11 cellular contexts compared by ENCODE assay signal in the genomic region with DNA sequence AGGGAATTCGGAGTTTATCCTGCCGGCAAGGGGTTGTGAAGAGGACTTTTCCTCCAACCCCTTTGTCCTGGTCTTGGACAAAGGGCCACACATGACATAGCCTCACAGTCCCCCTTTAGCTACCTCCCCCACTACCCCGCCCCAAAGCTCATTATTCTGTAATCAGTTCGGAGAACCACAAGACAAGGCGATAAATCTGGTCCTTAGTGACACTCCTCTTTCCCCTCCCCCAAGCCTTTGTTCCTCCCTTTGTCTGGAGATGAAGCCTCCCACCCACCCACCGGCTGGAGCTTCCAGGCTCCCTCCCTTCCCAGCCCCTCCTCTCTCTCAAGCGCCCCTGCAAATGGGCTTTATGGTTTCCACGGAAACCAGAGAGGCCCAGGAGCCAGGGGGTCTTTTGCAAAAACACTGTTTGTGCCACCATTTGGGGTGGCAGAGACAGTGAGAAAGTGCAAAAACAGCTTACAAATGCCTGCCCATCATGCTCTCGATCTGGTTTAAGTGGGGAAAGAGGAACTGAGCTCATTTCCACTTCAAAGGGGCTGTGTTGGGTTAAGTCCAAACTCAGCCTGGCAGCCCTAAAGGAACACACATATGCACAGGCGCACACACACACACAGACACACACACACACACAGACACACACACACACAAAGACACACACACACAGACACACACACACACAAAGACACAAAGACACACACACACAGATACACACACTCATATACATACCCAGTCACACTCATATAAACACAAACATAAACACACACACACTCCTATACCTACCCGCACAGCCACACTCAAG. TPM values are rescaled to one million over a fixed set of nuclear protein-coding genes. Genes with fewer than 3 reads are reported as not detected.
DNase-seq lines count a peak whose midpoint lies in the region; ATAC-seq and TF ChIP-seq lines count a peak whose summit lies in the region.
"Had no signal": no experiment of that assay in that cellular context is flagged by ENCODE, and none has a peak within 500 bp of the region (broad histone marks: within the 10 kb centered on the region; RNA-seq: fewer than 3 reads in every experiment).

No MANE protein-coding gene starts in this region.

- TF ChIP-seq EP300 in tibial nerve (IDR thresholded peaks at IDR 0.05): no peak

- no peak overlapping the region for H3K4me3 ChIP-seq in NB4 (ENCODE audit: low read depth, low read length)
- no peak overlapping the region for H3K4me3 ChIP-seq in lower lobe of right lung
- no peak overlapping the region for H3K4me3 ChIP-seq in tibial nerve

- H3K9me3 ChIP-seq in lower lobe of right lung (no peaks in the 10 kb centered on the region), tibial nerve (no peaks in the 10 kb centered on the region)

- H3K36me3 ChIP-seq in lower lobe of right lung (no peaks in the 10 kb centered on the region), tibial nerve (no peaks in the 10 kb centered on the region)

- TF ChIP-seq CTCF in NB4 (IDR thresholded peaks at IDR 0.05; ENCODE audit: low read depth, low read length) (no peak), lower lobe of right lung (IDR thresholded peaks at IDR 0.05) (no peak), tibial nerve (IDR thresholded peaks at IDR 0.05) (no peak)

- DNase-seq in Ammon's horn (ENCODE audit: low spot score) (peak; percentile 44), NB4 (ENCODE audit: low read depth) (peak; percentile 19), dermis blood vessel endothelial cell (peak; percentile 88), lower lobe of right lung (no peak), tibial nerve (ENCODE audit: low spot score in 2 of 2) (no peak)
- no peak for DNase-seq in activated naive CD4-positive, alpha-beta T cell (lab: John Stamatoyannopoulos, UW)
- DNase-seq: activated CD4-positive, alpha-beta T cell treated with anti-CD3 and anti-CD28 coated beads for 36 hours; NCI-H526 treated with DMSO at 0.1 percent for 48 hours had no signal

- no peaks in the 10 kb centered on the region for H3K27me3 ChIP-seq in lower lobe of right lung (ENCODE audit: low read depth)
- H3K27me3 ChIP-seq in tibial nerve: no peaks in the 10 kb centered on the region

- peaks cover 30% of the 10 kb centered on the region for H3K4me1 ChIP-seq in lower lobe of right lung
- peaks cover 0 to 11% (median 5%) of the 10 kb centered on the region in 4 donors for H3K4me1 ChIP-seq in tibial nerve

- WGBS in tibial nerve, 2 donors: 29 to 31% methylated on average over 11 of the region's 11 CpGs

- ATAC-seq in lower lobe of right lung: peak; percentile 56 to 58
- ATAC-seq in GM18511 (IDR thresholded peaks at IDR 0.05; ENCODE audit: unreplicated experiment): no peak
- ATAC-seq in GM19324 (IDR thresholded peaks at IDR 0.05; ENCODE audit: low FRiP score, unreplicated experiment): no peak
- ATAC-seq: activated CD4-positive, alpha-beta T cell treated with anti-CD3 and anti-CD28 coated beads for 36 hours had no signal

- intact Hi-C loops in lower lobe of right lung (cut with DNase I): no loop called here

- H3K27ac ChIP-seq in lower lobe of right lung (peak overlapping the region; percentile 13), tibial nerve (peak overlapping the region in 1 of 4 donors; percentile 7)

- no peak for TF ChIP-seq POLR2A in NB4 (IDR thresholded peaks at IDR 0.05; ENCODE audit: extremely low read depth, insufficient read length)
- no peak for TF ChIP-seq POLR2A in tibial nerve (IDR thresholded peaks at IDR 0.05)

RNA-seq across cellular contexts. Expression of a gene that starts 23.6 kb away (rescaled TPM):
- total RNA-seq in dermis blood vessel endothelial cell (3.0 and 19.6 TPM in 2 replicates), lower lobe of right lung (4.1 TPM), tibial nerve (10 to 100 TPM in 1 of 4 donors, 1 to 10 TPM in 1, under 1 TPM in 2; 0.63 to 12.9 (median 2.0) TPM)
- total RNA-seq: activated CD4-positive, alpha-beta T cell treated with anti-CD3 and anti-CD28 coated beads for 36 hours; renal cortical epithelial cell had no signal

RNA-seq across cellular contexts. Expression of a gene that starts 31.7 kb away (rescaled TPM):
- 0.05 and 0.34 TPM in 2 replicates for total RNA-seq in dermis blood vessel endothelial cell
- 0.12 TPM for total RNA-seq in lower lobe of right lung
- total RNA-seq in tibial nerve: not detected
- total RNA-seq: activated CD4-positive, alpha-beta T cell treated with anti-CD3 and anti-CD28 coated beads for 36 hours; renal cortical epithelial cell had no signal

Comparison
In these comparisons a context has a peak if more than half of its experiments do, and no peak if none do; other contexts are left out.
1. DNase-seq: peak in Ammon's horn (single experiment), NB4 (single experiment) and dermis blood vessel endothelial cell (single experiment); none in lower lobe of right lung (single experiment), tibial nerve (0 of 2) and activated naive CD4-positive, alpha-beta T cell (0 of 4).
2. ATAC-seq: peak in lower lobe of right lung (2 of 2); none in GM18511 (single experiment) and GM19324 (single experiment).